Comparison of ENCODE assay signal across 1 cellular context in the genomic region with DNA sequence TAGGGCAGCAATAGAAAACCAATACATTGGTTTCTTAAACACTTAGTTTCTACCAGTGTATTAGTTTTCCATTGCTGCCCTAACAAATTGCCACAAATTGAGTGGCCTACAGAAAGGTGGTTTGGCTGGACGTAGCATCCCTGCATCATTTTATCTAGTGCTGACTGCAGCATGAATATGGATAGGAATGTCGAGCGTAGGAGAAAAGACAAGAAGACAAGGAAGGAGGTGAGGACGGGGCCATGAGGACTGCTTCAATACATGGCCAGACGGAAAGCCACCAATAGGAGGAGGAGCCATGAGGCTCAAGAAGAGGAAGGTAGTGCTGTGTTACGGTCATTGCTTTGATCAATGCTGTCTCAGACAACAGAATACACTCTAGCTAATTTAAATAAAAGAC.
TF ChIP-seq lines count a peak whose summit lies in the region.

No MANE protein-coding gene starts in this region.

TF ChIP-seq in K562, 482 proteins besides CTCF, POLR2A, EP300 and RAD21 (continued from another document):
- TF ChIP-seq, protein P1, sequence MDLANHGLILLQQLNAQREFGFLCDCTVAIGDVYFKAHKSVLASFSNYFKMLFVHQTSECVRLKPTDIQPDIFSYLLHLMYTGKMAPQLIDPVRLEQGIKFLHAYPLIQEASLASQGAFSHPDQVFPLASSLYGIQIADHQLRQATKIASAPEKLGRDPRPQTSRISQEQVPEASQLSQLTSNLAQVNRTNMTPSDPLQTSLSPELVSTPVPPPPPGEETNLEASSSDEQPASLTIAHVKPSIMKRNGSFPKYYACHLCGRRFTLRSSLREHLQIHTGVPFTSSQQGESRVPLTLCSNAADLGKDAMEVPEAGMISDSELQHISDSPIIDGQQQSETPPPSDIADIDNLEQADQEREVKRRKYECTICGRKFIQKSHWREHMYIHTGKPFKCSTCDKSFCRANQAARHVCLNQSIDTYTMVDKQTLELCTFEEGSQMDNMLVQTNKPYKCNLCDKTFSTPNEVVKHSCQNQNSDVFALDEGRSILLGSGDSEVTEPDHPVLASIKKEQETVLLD (IDR thresholded peaks at IDR 0.05), result no peak
- TF ChIP-seq TGIF2 (CRISPR knock-in tag; IDR thresholded peaks at IDR 0.05), result no peak
- TF ChIP-seq, protein P2, sequence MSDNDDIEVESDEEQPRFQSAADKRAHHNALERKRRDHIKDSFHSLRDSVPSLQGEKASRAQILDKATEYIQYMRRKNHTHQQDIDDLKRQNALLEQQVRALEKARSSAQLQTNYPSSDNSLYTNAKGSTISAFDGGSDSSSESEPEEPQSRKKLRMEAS (CRISPR knock-in tag; IDR thresholded peaks at IDR 0.05), result no peak
- no peak for TF ChIP-seq MYNN (IDR thresholded peaks at IDR 0.05)
- no peak for TF ChIP-seq MYNN (CRISPR knock-in tag; IDR thresholded peaks at IDR 0.05)
- TF ChIP-seq ZNF282 (CRISPR knock-in tag; IDR thresholded peaks at IDR 0.05), result no peak
- TF ChIP-seq MAZ (CRISPR knock-in tag; conservative IDR thresholded peaks at IDR 0.05 in 1 of 2, IDR thresholded peaks at IDR 0.05 in 1 of 2), result no peak
- TF ChIP-seq, protein P3, sequence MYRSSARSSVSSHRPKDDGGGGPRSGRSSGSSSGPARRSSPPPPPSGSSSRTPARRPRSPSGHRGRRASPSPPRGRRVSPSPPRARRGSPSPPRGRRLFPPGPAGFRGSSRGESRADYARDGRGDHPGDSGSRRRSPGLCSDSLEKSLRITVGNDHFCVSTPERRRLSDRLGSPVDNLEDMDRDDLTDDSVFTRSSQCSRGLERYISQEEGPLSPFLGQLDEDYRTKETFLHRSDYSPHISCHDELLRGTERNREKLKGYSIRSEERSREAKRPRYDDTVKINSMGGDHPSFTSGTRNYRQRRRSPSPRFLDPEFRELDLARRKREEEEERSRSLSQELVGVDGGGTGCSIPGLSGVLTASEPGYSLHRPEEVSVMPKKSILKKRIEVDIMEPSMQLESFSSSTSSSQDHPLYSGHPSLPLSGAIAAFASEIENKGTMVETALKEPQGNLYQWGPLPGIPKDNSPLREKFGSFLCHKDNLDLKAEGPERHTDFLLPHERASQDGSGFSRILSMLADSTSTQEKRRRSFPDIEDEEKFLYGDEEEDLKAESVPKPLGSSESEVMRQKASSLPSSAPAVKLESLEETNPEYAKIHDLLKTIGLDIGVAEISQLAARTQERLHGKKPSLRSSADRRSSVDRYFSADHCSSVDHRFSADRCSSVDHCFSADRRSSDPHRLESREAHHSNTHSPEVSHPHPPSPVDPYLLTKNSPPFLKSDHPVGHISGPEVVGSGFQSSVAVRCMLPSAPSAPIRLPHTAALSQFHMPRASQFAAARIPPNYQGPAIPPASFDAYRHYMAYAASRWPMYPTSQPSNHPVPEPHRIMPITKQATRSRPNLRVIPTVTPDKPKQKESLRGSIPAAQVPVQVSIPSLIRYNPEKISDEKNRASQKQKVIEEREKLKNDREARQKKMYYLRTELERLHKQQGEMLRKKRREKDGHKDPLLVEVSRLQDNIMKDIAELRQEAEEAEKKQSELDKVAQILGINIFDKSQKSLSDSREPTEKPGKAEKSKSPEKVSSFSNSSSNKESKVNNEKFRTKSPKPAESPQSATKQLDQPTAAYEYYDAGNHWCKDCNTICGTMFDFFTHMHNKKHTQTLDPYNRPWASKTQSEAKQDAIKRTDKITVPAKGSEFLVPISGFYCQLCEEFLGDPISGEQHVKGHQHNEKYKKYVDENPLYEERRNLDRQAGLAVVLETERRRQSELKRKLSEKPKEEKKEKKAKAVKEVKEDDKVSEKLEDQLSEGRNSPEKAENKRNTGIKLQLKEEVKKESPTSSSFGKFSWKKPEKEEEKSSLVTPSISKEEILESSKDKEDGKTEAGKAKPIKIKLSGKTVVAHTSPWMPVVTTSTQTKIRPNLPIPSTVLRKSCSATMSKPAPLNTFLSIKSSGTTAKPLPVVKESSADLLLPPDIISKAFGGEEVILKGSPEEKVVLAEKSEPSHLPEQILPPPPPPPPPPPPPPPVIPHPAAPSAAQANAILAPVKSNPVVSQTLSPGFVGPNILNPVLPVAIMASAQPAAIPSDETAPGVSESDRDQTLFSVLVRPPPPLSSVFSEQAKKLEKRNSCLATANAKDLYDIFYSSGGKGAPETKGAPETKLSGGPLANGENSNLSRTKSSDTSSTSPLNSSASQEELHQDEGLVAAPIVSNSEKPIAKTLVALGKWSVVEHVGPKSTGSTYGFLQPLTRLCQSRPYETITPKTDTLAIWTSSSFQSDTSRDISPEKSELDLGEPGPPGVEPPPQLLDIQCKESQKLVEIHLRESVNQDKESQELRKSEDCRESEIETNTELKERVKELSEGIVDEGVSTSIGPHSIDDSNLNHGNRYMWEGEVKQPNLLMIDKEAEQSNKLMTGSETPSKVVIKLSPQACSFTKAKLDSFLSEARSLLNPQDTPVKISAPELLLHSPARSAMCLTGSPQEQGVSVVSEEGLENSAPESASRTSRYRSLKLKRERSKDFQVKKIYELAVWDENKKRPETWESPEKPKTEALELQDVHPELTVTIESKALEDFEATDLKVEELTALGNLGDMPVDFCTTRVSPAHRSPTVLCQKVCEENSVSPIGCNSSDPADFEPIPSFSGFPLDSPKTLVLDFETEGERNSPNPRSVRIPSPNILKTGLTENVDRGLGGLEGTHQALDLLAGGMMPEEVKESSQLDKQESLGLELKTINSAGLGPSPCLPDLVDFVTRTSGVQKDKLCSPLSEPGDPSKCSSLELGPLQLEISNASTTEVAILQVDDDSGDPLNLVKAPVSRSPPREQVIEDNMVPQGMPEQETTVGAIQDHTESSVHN (IDR thresholded peaks at IDR 0.05; ENCODE audit: borderline replicate concordance in 1 of 2, low read depth in 1 of 2), result no peak
- TF ChIP-seq FOXM1 (IDR thresholded peaks at IDR 0.05; ENCODE audit: low read depth), result no peak
- no peak for TF ChIP-seq FOXM1 (CRISPR knock-in tag; IDR thresholded peaks at IDR 0.05; ENCODE audit: low read depth)
- TF ChIP-seq ZNF507 (tag; conservative IDR thresholded peaks at IDR 0.05), result no peak
- TF ChIP-seq, protein P4, sequence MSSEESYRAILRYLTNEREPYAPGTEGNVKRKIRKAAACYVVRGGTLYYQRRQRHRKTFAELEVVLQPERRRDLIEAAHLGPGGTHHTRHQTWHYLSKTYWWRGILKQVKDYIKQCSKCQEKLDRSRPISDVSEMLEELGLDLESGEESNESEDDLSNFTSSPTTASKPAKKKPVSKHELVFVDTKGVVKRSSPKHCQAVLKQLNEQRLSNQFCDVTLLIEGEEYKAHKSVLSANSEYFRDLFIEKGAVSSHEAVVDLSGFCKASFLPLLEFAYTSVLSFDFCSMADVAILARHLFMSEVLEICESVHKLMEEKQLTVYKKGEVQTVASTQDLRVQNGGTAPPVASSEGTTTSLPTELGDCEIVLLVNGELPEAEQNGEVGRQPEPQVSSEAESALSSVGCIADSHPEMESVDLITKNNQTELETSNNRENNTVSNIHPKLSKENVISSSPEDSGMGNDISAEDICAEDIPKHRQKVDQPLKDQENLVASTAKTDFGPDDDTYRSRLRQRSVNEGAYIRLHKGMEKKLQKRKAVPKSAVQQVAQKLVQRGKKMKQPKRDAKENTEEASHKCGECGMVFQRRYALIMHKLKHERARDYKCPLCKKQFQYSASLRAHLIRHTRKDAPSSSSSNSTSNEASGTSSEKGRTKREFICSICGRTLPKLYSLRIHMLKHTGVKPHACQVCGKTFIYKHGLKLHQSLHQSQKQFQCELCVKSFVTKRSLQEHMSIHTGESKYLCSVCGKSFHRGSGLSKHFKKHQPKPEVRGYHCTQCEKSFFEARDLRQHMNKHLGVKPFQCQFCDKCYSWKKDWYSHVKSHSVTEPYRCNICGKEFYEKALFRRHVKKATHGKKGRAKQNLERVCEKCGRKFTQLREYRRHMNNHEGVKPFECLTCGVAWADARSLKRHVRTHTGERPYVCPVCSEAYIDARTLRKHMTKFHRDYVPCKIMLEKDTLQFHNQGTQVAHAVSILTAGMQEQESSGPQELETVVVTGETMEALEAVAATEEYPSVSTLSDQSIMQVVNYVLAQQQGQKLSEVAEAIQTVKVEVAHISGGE (CRISPR knock-in tag; IDR thresholded peaks at IDR 0.05), result no peak
- no peak for TF ChIP-seq ZNF830 (CRISPR knock-in tag; IDR thresholded peaks at IDR 0.05)
